ENCODE assay signal across 8 cellular contexts in genomic region chr16:2905241-2905987, GRCh38. TPM values are rescaled to one million over a fixed set of nuclear protein-coding genes. Genes with fewer than 3 reads are reported as not detected.
A peak's percentile ranks its signal among the peaks of the same experiment; 100 is the strongest.
DNase-seq lines count a peak whose midpoint lies in the region; ATAC-seq lines count a peak whose summit lies in the region.

No MANE protein-coding gene starts in this region.

- peak; percentile 66 for ATAC-seq in GM21447 (IDR thresholded peaks at IDR 0.05; ENCODE audit: unreplicated experiment)

- H3K4me1 ChIP-seq in esophagus (ENCODE audit: control insufficient read depth in 2 of 2, insufficient read depth in 2 of 2, low read length in 1 of 2): peaks cover 0 to 3% of the 10 kb centered on the region in 2 donors
- peaks cover 9 to 12% of the 10 kb centered on the region in 2 donors for H3K4me1 ChIP-seq in mucosa of rectum (ENCODE audit: control insufficient read depth in 2 of 2, insufficient read depth in 2 of 2, low read length in 2 of 2)

- DNase-seq in D341Med (ENCODE audit: low spot score) (peak; percentile 93), HuH-7 (ENCODE audit: low spot score) (peak; percentile 94), OCI-M1 (lab: John Stamatoyannopoulos, UW) (peak; percentile 99)
- peak; percentile 87 for DNase-seq in activated T-cell treated with anti-CD3 and anti-CD28 coated beads, Interleukin-2, amount 50 U/mL, for 1 hour
- peak; percentile 100 for DNase-seq in stimulated activated CD8-positive, alpha-beta memory T cell treated with anti-CD3 and anti-CD28 coated beads, Interleukin-4, amount 100 ng/mL, for 48 hours

- WGBS in esophagus, 2 donors: 1 to 3% methylated on average over 45 to 50 of the region's 51 CpGs

- H3K27ac ChIP-seq in esophagus (ENCODE audit: low read depth in 2 of 2, low read length in 1 of 2) (peak overlapping the region; percentile 94 to 96), mucosa of rectum (ENCODE audit: low read depth in 2 of 2, low read length in 2 of 2) (peak overlapping the region; percentile 96 to 97)

- H3K4me3 ChIP-seq in esophagus (ENCODE audit: low read depth in 1 of 2, low read length in 2 of 2): peak overlapping the region; percentile 68 to 78
- H3K4me3 ChIP-seq in mucosa of rectum (ENCODE audit: low read length in 2 of 2): peak overlapping the region; percentile 92 to 94

- H3K9ac ChIP-seq in mucosa of rectum (ENCODE audit: low read depth in 1 of 2, low read length in 2 of 2): peak overlapping the region; percentile 96

- H3K27me3 ChIP-seq in esophagus (ENCODE audit: control insufficient read depth in 1 of 2, insufficient read depth in 2 of 2, low read length in 2 of 2) (no peaks in the 10 kb centered on the region), mucosa of rectum (ENCODE audit: control insufficient read depth in 2 of 2, insufficient read depth in 2 of 2, low read length in 2 of 2) (no peaks in the 10 kb centered on the region)

- H3K36me3 ChIP-seq in esophagus (ENCODE audit: control insufficient read depth in 2 of 2, insufficient read depth in 2 of 2, low read length in 1 of 2) (no peaks in the 10 kb centered on the region), mucosa of rectum (ENCODE audit: control insufficient read depth in 2 of 2, insufficient read depth in 2 of 2, low read length in 2 of 2) (no peaks in the 10 kb centered on the region)

- no peaks in the 10 kb centered on the region for H3K9me3 ChIP-seq in esophagus (ENCODE audit: control insufficient read depth in 2 of 2, insufficient read depth in 1 of 2, low read depth in 1 of 2, low read length in 1 of 2)
- H3K9me3 ChIP-seq in mucosa of rectum (ENCODE audit: control insufficient read depth in 2 of 2, low read length in 2 of 2): no peaks in the 10 kb centered on the region

RNA-seq across cellular contexts. Expression of gene FLYWCH1, which starts 6.3 kb away (rescaled TPM):
- 10 to 100 TPM; 12.9 to 20.2 TPM for polyA plus RNA-seq in esophagus

RNA-seq across cellular contexts. Expression of gene FLYWCH2, which starts 22.4 kb away (rescaled TPM):
- polyA plus RNA-seq in esophagus: 10 to 100 TPM; 23.9 to 30.9 TPM

RNA-seq across cellular contexts. Expression of gene PRSS22, which starts 47.4 kb away (rescaled TPM):
- polyA plus RNA-seq in esophagus: 100 to 1,000 TPM; 109 to 281 TPM

RNA-seq across cellular contexts. Expression of gene KREMEN2, which starts 58.7 kb away (rescaled TPM):
- 1 to 10 TPM; 1.6 to 1.8 TPM for polyA plus RNA-seq in esophagus

Comparison
In these comparisons a context has a peak if more than half of its experiments do, and no peak if none do; other contexts are left out.
1. Peak in every context shown above with its lines: DNase-seq, ATAC-seq, H3K4me3 ChIP-seq and H3K27ac ChIP-seq.